ENCODE assay signal across 17 cellular contexts in the genomic region with DNA sequence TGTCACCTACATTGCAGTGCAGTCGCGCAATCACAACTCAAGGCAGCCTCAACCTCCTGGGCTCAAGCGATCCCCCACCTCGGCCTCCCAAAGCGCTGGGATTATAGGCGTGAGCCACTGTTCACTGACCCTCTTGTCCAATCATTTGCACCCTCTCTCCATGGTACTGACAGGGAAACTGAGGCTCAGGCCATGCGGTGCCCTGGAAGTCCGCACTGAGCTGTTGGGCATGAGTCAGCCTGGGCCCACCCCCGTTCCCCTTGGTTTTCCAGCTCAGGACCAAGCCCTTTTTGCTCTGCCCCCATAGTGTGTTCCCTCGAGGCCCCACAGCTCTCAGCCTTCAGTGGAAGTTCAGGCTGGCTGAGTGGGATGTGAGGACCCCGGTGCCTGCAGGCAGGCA.
"Had no signal": no experiment of that assay in that cellular context is flagged by ENCODE, and none has a peak within 500 bp of the region (broad histone marks: within the 10 kb centered on the region; RNA-seq: fewer than 3 reads in every experiment).

No MANE protein-coding gene starts in this region.

- DNase-seq: colonic mucosa; effector CD4-positive, alpha-beta T cell; heart right ventricle; hypothalamus; islet precursor cell; mammary epithelial cell; naive thymus-derived CD4-positive, alpha-beta T cell; posterior cingulate gyrus; stimulated activated CD4-positive, alpha-beta T cell treated with anti-CD3 and anti-CD28 coated beads, Interleukin-2, amount 100 ng/mL, for 24 hours; stimulated activated naive CD4-positive, alpha-beta T cell; stomach; substantia nigra had no signal

- H3K4me3 ChIP-seq: colonic mucosa, heart right ventricle, stomach, vagina had no signal

- H3K36me3 Mint-ChIP-seq: type B pancreatic cell had no signal

- H3K36me3 ChIP-seq: colonic mucosa, vagina had no signal

- H3K27ac Mint-ChIP-seq: naive thymus-derived CD4-positive, alpha-beta T cell had no signal

- H3K4me3 Mint-ChIP-seq: naive thymus-derived CD4-positive, alpha-beta T cell had no signal

- H3K27me3 ChIP-seq: colonic mucosa, heart right ventricle, stomach, vagina had no signal

- H3K27ac ChIP-seq: colonic mucosa, heart right ventricle, vagina had no signal

- FAIRE-seq: frontal cortex had no signal

- H3K9me3 ChIP-seq: colonic mucosa, heart right ventricle, stomach, vagina had no signal

- ATAC-seq: heart right ventricle; left lobe of liver; naive thymus-derived CD4-positive, alpha-beta T cell; sciatic nerve had no signal

- H3K27me3 Mint-ChIP-seq: naive thymus-derived CD4-positive, alpha-beta T cell; type B pancreatic cell had no signal

- H3K9me3 Mint-ChIP-seq: naive thymus-derived CD4-positive, alpha-beta T cell; type B pancreatic cell had no signal
